Comparison of ENCODE assay signal across 13 cellular contexts in the genomic region with DNA sequence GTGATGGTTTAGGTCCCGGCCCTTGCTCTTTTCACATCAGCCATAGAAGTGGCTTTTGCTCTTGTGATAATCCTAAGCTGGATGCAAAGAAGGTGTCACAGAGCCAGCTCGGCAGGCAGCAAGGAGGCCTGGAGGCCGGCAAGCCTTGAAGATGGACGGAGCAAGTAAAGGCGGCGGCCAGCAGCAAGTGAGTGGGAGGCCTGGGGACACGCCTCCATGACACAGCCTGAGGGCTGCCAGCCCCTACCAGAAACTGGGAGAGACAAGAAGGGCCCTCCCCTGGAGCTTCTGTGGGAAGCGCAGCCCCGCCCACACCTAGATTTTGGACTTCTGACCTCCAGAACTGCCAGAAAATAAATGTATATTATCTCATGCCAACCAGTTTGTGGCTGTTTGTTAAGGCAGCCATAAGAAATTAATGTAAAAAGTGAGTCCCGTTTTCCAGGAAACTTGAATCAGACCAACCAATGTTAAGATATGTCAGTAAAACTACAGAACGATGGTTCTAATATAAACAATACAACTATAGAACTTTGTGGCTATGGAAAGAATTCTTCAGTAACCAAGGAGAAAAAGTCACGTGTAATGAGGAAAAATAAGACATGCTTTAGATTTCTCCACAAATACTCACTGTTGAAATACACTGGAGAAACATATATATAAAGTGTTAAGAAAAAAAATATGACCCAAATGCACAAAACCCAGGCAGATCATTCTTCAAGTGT. TPM values are rescaled to one million over a fixed set of nuclear protein-coding genes. Genes with fewer than 3 reads are reported as not detected.
DNase-seq lines count a peak whose midpoint lies in the region; ATAC-seq and TF ChIP-seq lines count a peak whose summit lies in the region.
"Had no signal": no experiment of that assay in that cellular context is flagged by ENCODE, and none has a peak within 500 bp of the region (broad histone marks: within the 10 kb centered on the region; RNA-seq: fewer than 3 reads in every experiment).

No MANE protein-coding gene starts in this region.

- no peak overlapping the region for H4K91ac ChIP-seq in neuronal stem cell (ENCODE audit: low read depth, low read length, poor library complexity)

- H3K4me1 ChIP-seq in gastroesophageal sphincter (peaks cover 0 to 20% (median under 1%) of the 10 kb centered on the region in 3 donors), neuronal stem cell (ENCODE audit: control insufficient read depth in 2 of 2, insufficient read depth in 1 of 2, low read depth in 1 of 2, low read length in 2 of 2) (peaks cover 0 to 6% of the 10 kb centered on the region in 2 donors)
- H3K4me1 ChIP-seq: upper lobe of left lung had no signal

- intact Hi-C loops in activated CD8-positive, alpha-beta T cell treated with anti-CD3 and anti-CD28 coated beads for 36 hours (cut with micrococcal nuclease) = no loop called here

- no peak overlapping the region for H2BK12ac ChIP-seq in neuronal stem cell (ENCODE audit: low read length)

- no peak overlapping the region for H2BK15ac ChIP-seq in neuronal stem cell (ENCODE audit: low read length)

- H3K9ac ChIP-seq in neuronal stem cell (ENCODE audit: low read depth, low read length, poor library complexity) = no peak overlapping the region
- H3K9ac ChIP-seq: KMS-11 had no signal

- no peaks in the 10 kb centered on the region for H3K9me3 ChIP-seq in gastroesophageal sphincter
- no peaks in the 10 kb centered on the region for H3K9me3 ChIP-seq in neuronal stem cell (replicated peaks in 1 of 2; ENCODE audit: control insufficient read depth in 2 of 2, insufficient read depth in 1 of 2, low read depth in 1 of 2, low read length in 2 of 2)
- H3K9me3 ChIP-seq: upper lobe of left lung had no signal

- H3K23ac ChIP-seq in neuronal stem cell (ENCODE audit: low read depth, low read length, poor library complexity) = no peak overlapping the region

- H3K4me3 ChIP-seq in AG09309 (ENCODE audit: control insufficient read depth, low read depth, low read length) = no peak overlapping the region
- H3K4me3 ChIP-seq in gastroesophageal sphincter = no peak overlapping the region
- no peak overlapping the region for H3K4me3 ChIP-seq in neuronal stem cell (ENCODE audit: low read length in 2 of 2)
- H3K4me3 ChIP-seq: upper lobe of left lung had no signal

- no peak overlapping the region for H3K27ac Mint-ChIP-seq in activated CD8-positive, alpha-beta T cell treated with anti-CD3 and anti-CD28 coated beads for 36 hours

- H3K4ac ChIP-seq in neuronal stem cell (ENCODE audit: low read length) = no peak overlapping the region

- ATAC-seq in gastroesophageal sphincter = peak; percentile 83
- no peak for ATAC-seq in HG03457 (IDR thresholded peaks at IDR 0.05; ENCODE audit: unreplicated experiment)
- ATAC-seq in activated CD8-positive, alpha-beta T cell treated with anti-CD3 and anti-CD28 coated beads for 36 hours = no peak

- H3K18ac ChIP-seq in neuronal stem cell (ENCODE audit: low read length) = peak overlapping the region; percentile 9

- CTCF ChIA-PET in activated CD8-positive, alpha-beta T cell treated with anti-CD3 and anti-CD28 coated beads for 36 hours (lab: Charles Lee) = no interaction called here

- H2AK5ac ChIP-seq in neuronal stem cell (ENCODE audit: low read depth, low read length) = no peak overlapping the region

- no peak overlapping the region for H2AFZ ChIP-seq in neuronal stem cell (ENCODE audit: low read length)

- peak overlapping the region in 3 of 4 donors; percentile 16 to 22 (median 21) for H3K27ac ChIP-seq in gastroesophageal sphincter
- H3K27ac ChIP-seq in neuronal stem cell (replicated peaks; ENCODE audit: low read length) = no peak overlapping the region
- H3K27ac ChIP-seq: KMS-11 had no signal

- WGBS in gastroesophageal sphincter (ENCODE audit: low coverage in 1 of 2), 2 donors = 17 to 27% methylated on average over 3 to 6 of the region's 12 CpGs
- no CpG with 5 or more reads among the region's 12 CpGs for WGBS in neuronal stem cell (ENCODE audit: extremely low coverage in 2 of 2, insufficient read length in 2 of 2, insufficient replicate concordance in 1 of 2), 2 donors

- peak; percentile 10 for DNase-seq in AG09309 (ENCODE audit: low read depth)
- DNase-seq in amniotic stem cell (lab: John Stamatoyannopoulos, UW) = peak; percentile 36
- DNase-seq in neuronal stem cell (ENCODE audit: low spot score) = no peak
- no peak for DNase-seq in activated CD4-positive, alpha-beta T cell treated with anti-CD3 and anti-CD28 coated beads for 1 hour
- DNase-seq in NCI-H2029 (lab: John Stamatoyannopoulos, UW) = no peak
- DNase-seq in activated CD8-positive, alpha-beta T cell treated with anti-CD3 and anti-CD28 coated beads for 36 hours = no peak
- DNase-seq: ACHN, NCI-H2107, retina had no signal

- H3K9me3 Mint-ChIP-seq in activated CD8-positive, alpha-beta T cell treated with anti-CD3 and anti-CD28 coated beads for 36 hours = no peaks in the 10 kb centered on the region

- no peak for TF ChIP-seq CTCF in AG09309 (IDR thresholded peaks at IDR 0.05; ENCODE audit: control insufficient read depth, insufficient read depth, low read depth, low read length, missing control alignments)
- no peak for TF ChIP-seq CTCF in gastroesophageal sphincter (IDR thresholded peaks at IDR 0.05)
- no peak for TF ChIP-seq CTCF in activated CD8-positive, alpha-beta T cell treated with anti-CD3 and anti-CD28 coated beads for 36 hours (IDR thresholded peaks at IDR 0.05)

- H2BK120ac ChIP-seq in neuronal stem cell (ENCODE audit: low read depth, low read length) = no peak overlapping the region

- H4K8ac ChIP-seq in neuronal stem cell (ENCODE audit: low read depth, low read length) = no peak overlapping the region

- H3K27me3 ChIP-seq in gastroesophageal sphincter (no peaks in the 10 kb centered on the region), neuronal stem cell (ENCODE audit: control insufficient read depth in 3 of 3, insufficient read depth in 3 of 3, low read depth in 1 of 3, low read length in 3 of 3) (no peaks in the 10 kb centered on the region)
- H3K27me3 ChIP-seq: upper lobe of left lung had no signal

- no peaks in the 10 kb centered on the region for H3K36me3 Mint-ChIP-seq in activated CD8-positive, alpha-beta T cell treated with anti-CD3 and anti-CD28 coated beads for 36 hours (ENCODE audit: low read depth)

- POLR2A ChIA-PET in activated CD8-positive, alpha-beta T cell treated with anti-CD3 and anti-CD28 coated beads for 36 hours (lab: Charles Lee) = no interaction called here

- no peak for TF ChIP-seq EP300 in gastroesophageal sphincter (IDR thresholded peaks at IDR 0.05)

- H2BK5ac ChIP-seq in neuronal stem cell (ENCODE audit: low read length) = peak overlapping the region; percentile 8

- H3K14ac ChIP-seq in neuronal stem cell (ENCODE audit: low read length) = no peak overlapping the region

- H3K27me3 Mint-ChIP-seq in activated CD8-positive, alpha-beta T cell treated with anti-CD3 and anti-CD28 coated beads for 36 hours = peaks cover 16% of the 10 kb centered on the region

- no peak overlapping the region for H3K4me3 Mint-ChIP-seq in activated CD8-positive, alpha-beta T cell treated with anti-CD3 and anti-CD28 coated beads for 36 hours

- no peaks in the 10 kb centered on the region for H3K79me1 ChIP-seq in neuronal stem cell (ENCODE audit: low read depth, low read length)

- H3K4me2 ChIP-seq in neuronal stem cell (ENCODE audit: insufficient read depth, low read length, poor library complexity, severe bottlenecking) = no peak overlapping the region
- H3K4me2 ChIP-seq: KMS-11 had no signal

- H3K4me1 Mint-ChIP-seq in activated CD8-positive, alpha-beta T cell treated with anti-CD3 and anti-CD28 coated beads for 36 hours (ENCODE audit: low read depth) = no peaks in the 10 kb centered on the region

- no peak for TF ChIP-seq POLR2A in gastroesophageal sphincter (IDR thresholded peaks at IDR 0.05)

- H3K36me3 ChIP-seq in gastroesophageal sphincter (peaks cover 0 to 3% of the 10 kb centered on the region in 2 donors), neuronal stem cell (replicated peaks in 1 of 2; ENCODE audit: control insufficient read depth in 2 of 2, insufficient read depth in 2 of 2, low read length in 2 of 2) (no peaks in the 10 kb centered on the region)
- H3K36me3 ChIP-seq: upper lobe of left lung had no signal

RNA-seq across cellular contexts. Expression of a gene that starts 49.9 kb away (rescaled TPM):
- 10 to 100 TPM; 31.9 to 63.4 (median 50.0) TPM for total RNA-seq in gastroesophageal sphincter
- 1.4 TPM for polyA plus RNA-seq in neuronal stem cell (2013, experiment 1 of 2)
- 1.5 TPM for polyA plus RNA-seq in neuronal stem cell (2013, experiment 2 of 2)
- 1 to 10 TPM; 1.1 to 2.0 TPM for total RNA-seq in activated CD8-positive, alpha-beta T cell treated with anti-CD3 and anti-CD28 coated beads for 36 hours

Comparison
In these comparisons a context has a peak if more than half of its experiments do, and no peak if none do; other contexts are left out.
1. DNase-seq: peak in AG09309 (single experiment) and amniotic stem cell (single experiment); none in neuronal stem cell (single experiment), activated CD4-positive, alpha-beta T cell treated with anti-CD3 and anti-CD28 coated beads for 1 hour (single experiment), NCI-H2029 (single experiment) and activated CD8-positive, alpha-beta T cell treated with anti-CD3 and anti-CD28 coated beads for 36 hours (single experiment).
2. RNA of a gene that starts 49.9 kb away (total RNA-seq): 31.9 to 63.4 TPM in gastroesophageal sphincter; 1.1 to 2.0 TPM in activated CD8-positive, alpha-beta T cell treated with anti-CD3 and anti-CD28 coated beads for 36 hours; every median in the first group is over 10 times any median in the second.